Comparison of ENCODE assay signal across 1 cellular context in genomic region chr12:52232916-52233461, GRCh38.
A peak's percentile ranks its signal among the peaks of the same experiment; 100 is the strongest.
TF ChIP-seq lines count a peak whose summit lies in the region.

Gene KRT7, plus strand, starts transcription at chr12:52233243. Its CDS starts 54 bp downstream, at chr12:52233297.

TF ChIP-seq in H1, 55 proteins besides CTCF, POLR2A, EP300 and RAD21 (continued from another document):
- TF ChIP-seq, protein P1, sequence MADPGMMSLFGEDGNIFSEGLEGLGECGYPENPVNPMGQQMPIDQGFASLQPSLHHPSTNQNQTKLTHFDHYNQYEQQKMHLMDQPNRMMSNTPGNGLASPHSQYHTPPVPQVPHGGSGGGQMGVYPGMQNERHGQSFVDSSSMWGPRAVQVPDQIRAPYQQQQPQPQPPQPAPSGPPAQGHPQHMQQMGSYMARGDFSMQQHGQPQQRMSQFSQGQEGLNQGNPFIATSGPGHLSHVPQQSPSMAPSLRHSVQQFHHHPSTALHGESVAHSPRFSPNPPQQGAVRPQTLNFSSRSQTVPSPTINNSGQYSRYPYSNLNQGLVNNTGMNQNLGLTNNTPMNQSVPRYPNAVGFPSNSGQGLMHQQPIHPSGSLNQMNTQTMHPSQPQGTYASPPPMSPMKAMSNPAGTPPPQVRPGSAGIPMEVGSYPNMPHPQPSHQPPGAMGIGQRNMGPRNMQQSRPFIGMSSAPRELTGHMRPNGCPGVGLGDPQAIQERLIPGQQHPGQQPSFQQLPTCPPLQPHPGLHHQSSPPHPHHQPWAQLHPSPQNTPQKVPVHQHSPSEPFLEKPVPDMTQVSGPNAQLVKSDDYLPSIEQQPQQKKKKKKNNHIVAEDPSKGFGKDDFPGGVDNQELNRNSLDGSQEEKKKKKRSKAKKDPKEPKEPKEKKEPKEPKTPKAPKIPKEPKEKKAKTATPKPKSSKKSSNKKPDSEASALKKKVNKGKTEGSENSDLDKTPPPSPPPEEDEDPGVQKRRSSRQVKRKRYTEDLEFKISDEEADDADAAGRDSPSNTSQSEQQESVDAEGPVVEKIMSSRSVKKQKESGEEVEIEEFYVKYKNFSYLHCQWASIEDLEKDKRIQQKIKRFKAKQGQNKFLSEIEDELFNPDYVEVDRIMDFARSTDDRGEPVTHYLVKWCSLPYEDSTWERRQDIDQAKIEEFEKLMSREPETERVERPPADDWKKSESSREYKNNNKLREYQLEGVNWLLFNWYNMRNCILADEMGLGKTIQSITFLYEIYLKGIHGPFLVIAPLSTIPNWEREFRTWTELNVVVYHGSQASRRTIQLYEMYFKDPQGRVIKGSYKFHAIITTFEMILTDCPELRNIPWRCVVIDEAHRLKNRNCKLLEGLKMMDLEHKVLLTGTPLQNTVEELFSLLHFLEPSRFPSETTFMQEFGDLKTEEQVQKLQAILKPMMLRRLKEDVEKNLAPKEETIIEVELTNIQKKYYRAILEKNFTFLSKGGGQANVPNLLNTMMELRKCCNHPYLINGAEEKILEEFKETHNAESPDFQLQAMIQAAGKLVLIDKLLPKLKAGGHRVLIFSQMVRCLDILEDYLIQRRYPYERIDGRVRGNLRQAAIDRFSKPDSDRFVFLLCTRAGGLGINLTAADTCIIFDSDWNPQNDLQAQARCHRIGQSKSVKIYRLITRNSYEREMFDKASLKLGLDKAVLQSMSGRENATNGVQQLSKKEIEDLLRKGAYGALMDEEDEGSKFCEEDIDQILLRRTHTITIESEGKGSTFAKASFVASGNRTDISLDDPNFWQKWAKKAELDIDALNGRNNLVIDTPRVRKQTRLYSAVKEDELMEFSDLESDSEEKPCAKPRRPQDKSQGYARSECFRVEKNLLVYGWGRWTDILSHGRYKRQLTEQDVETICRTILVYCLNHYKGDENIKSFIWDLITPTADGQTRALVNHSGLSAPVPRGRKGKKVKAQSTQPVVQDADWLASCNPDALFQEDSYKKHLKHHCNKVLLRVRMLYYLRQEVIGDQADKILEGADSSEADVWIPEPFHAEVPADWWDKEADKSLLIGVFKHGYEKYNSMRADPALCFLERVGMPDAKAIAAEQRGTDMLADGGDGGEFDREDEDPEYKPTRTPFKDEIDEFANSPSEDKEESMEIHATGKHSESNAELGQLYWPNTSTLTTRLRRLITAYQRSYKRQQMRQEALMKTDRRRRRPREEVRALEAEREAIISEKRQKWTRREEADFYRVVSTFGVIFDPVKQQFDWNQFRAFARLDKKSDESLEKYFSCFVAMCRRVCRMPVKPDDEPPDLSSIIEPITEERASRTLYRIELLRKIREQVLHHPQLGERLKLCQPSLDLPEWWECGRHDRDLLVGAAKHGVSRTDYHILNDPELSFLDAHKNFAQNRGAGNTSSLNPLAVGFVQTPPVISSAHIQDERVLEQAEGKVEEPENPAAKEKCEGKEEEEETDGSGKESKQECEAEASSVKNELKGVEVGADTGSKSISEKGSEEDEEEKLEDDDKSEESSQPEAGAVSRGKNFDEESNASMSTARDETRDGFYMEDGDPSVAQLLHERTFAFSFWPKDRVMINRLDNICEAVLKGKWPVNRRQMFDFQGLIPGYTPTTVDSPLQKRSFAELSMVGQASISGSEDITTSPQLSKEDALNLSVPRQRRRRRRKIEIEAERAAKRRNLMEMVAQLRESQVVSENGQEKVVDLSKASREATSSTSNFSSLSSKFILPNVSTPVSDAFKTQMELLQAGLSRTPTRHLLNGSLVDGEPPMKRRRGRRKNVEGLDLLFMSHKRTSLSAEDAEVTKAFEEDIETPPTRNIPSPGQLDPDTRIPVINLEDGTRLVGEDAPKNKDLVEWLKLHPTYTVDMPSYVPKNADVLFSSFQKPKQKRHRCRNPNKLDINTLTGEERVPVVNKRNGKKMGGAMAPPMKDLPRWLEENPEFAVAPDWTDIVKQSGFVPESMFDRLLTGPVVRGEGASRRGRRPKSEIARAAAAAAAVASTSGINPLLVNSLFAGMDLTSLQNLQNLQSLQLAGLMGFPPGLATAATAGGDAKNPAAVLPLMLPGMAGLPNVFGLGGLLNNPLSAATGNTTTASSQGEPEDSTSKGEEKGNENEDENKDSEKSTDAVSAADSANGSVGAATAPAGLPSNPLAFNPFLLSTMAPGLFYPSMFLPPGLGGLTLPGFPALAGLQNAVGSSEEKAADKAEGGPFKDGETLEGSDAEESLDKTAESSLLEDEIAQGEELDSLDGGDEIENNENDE (IDR thresholded peaks at IDR 0.05; ENCODE audit: insufficient replicate concordance, low read length), result no peak
- peak; percentile 26; the same call in 1 of the 2 replicates for TF ChIP-seq KDM1A (IDR thresholded peaks at IDR 0.05; ENCODE audit: borderline replicate concordance, low read length)
